In genomic region chr19:19900124-19900523, GRCh38 we compare ENCODE assay signal across 9 cellular contexts. TPM values are rescaled to one million over a fixed set of nuclear protein-coding genes. Genes with fewer than 3 reads are reported as not detected.
A peak's percentile ranks its signal among the peaks of the same experiment; 100 is the strongest.
DNase-seq lines count a peak whose midpoint lies in the region; ATAC-seq, FAIRE-seq and TF ChIP-seq lines count a peak whose summit lies in the region.
"Had no signal": no experiment of that assay in that cellular context is flagged by ENCODE, and none has a peak within 500 bp of the region (broad histone marks: within the 10 kb centered on the region; RNA-seq: fewer than 3 reads in every experiment).

No MANE protein-coding gene starts in this region.

- peak overlapping the region; percentile 93 for H2AFZ ChIP-seq in MM.1S (ENCODE audit: low read length)

- peak overlapping the region; percentile 72; the same call in 1 of the 2 replicates for H3K27ac ChIP-seq in MM.1S (ENCODE audit: low read length)
- H3K27ac ChIP-seq in adrenal gland: peak overlapping the region in 3 of 5 donors; percentile 76 to 88 (median 78)
- H3K27ac ChIP-seq in kidney (ENCODE audit: low read depth in 2 of 2, low read length in 2 of 2): peak overlapping the region; percentile 32 to 89
- H3K27ac ChIP-seq in testis: no peak overlapping the region
- H3K27ac ChIP-seq: A549 had no signal

- peaks cover 11% of the 10 kb centered on the region for H3F3A ChIP-seq in MM.1S (ENCODE audit: insufficient read depth, low read length)

- no peak for ATAC-seq in HG02571 (IDR thresholded peaks at IDR 0.05; ENCODE audit: unreplicated experiment)
- ATAC-seq: A549 had no signal

- no peak for FAIRE-seq in kidney (lab: Jason Lieb, UNC)
- FAIRE-seq: A549 had no signal

- H3K27me3 ChIP-seq in MM.1S (replicated peaks; ENCODE audit: insufficient read depth, low read length) (no peaks in the 10 kb centered on the region), adrenal gland (no peaks in the 10 kb centered on the region), testis (no peaks in the 10 kb centered on the region)

- H4K20me1 ChIP-seq in MM.1S (ENCODE audit: insufficient read depth, low read length): no peaks in the 10 kb centered on the region

- H3K4me1 ChIP-seq in MM.1S (ENCODE audit: low read length): no peaks in the 10 kb centered on the region
- no peaks in the 10 kb centered on the region for H3K4me1 ChIP-seq in adrenal gland (replicated peaks in 1 of 2)
- no peaks in the 10 kb centered on the region for H3K4me1 ChIP-seq in kidney (ENCODE audit: control insufficient read depth in 1 of 2, insufficient read depth in 1 of 2, low read depth in 1 of 2, low read length in 2 of 2)
- peaks cover 9% of the 10 kb centered on the region for H3K4me1 ChIP-seq in testis
- H3K4me1 ChIP-seq: A549 had no signal

- peak overlapping the region; percentile 93 for H3K4me3 ChIP-seq in MM.1S (ENCODE audit: low read length)
- H3K4me3 ChIP-seq in adrenal gland: peak overlapping the region in 2 of 4 donors; percentile 50 to 77
- peak overlapping the region; percentile 93 to 95 for H3K4me3 ChIP-seq in kidney (ENCODE audit: low read length in 2 of 2)
- peak overlapping the region; percentile 70 to 83 for H3K4me3 ChIP-seq in testis
- H3K4me3 ChIP-seq: A549 had no signal

- intact Hi-C loops in adrenal gland (cut with DNase I): no loop called here
- intact Hi-C loops in kidney (cut with DNase I): no loop called here
- intact Hi-C loops in testis (cut with DNase I; ENCODE audit: low total_unique reads): no loop called here

- no peaks in the 10 kb centered on the region for H3K9me3 ChIP-seq in MM.1S (replicated peaks; ENCODE audit: insufficient read depth, low read length)
- H3K9me3 ChIP-seq in adrenal gland (replicated peaks in 1 of 3): peaks cover 0 to 20% (median 0%) of the 10 kb centered on the region in 3 donors
- peaks cover 0 to 5% of the 10 kb centered on the region in 2 donors for H3K9me3 ChIP-seq in kidney (ENCODE audit: control insufficient read depth in 1 of 2, low read length in 2 of 2)
- H3K9me3 ChIP-seq in testis: no peaks in the 10 kb centered on the region

- H3K4me2 ChIP-seq in MM.1S (ENCODE audit: low read depth, low read length): peak overlapping the region; percentile 61
- H3K4me2 ChIP-seq: A549 had no signal

- 0 to 1% (median 0%) methylated on average over 5 of the region's 5 CpGs for WGBS in adrenal gland, 4 donors
- 2 to 3% methylated on average over 5 of the region's 5 CpGs for WGBS in testis, 2 donors

- peak; percentile 60 for DNase-seq in NCI-H1092 treated with DMSO at 0.1 percent for 48 hours (lab: John Stamatoyannopoulos, UW)
- DNase-seq in NCI-H1092 (lab: John Stamatoyannopoulos, UW): no peak
- DNase-seq in MM.1S: no peak
- DNase-seq in adrenal gland: no peak
- DNase-seq in kidney: no peak
- no peak for DNase-seq in testis
- no peak for DNase-seq in NCI-H446 treated with DMSO at 0.1 percent for 48 hours (lab: John Stamatoyannopoulos, UW)

- TF ChIP-seq POLR2A in adrenal gland (IDR thresholded peaks at IDR 0.05) (no peak), testis (IDR thresholded peaks at IDR 0.05) (no peak)

- no peak for TF ChIP-seq CTCF in MM.1S (IDR thresholded peaks at IDR 0.05; ENCODE audit: low read length)
- TF ChIP-seq CTCF in adrenal gland (IDR thresholded peaks at IDR 0.05): no peak
- no peak for TF ChIP-seq CTCF in kidney (IDR thresholded peaks at IDR 0.05; ENCODE audit: borderline replicate concordance, extremely low read depth, insufficient read depth)
- no peak for TF ChIP-seq CTCF in testis (IDR thresholded peaks at IDR 0.05)

- peaks cover 35% of the 10 kb centered on the region for H3K79me2 ChIP-seq in MM.1S (ENCODE audit: low read length)

- H3K9me2 ChIP-seq in MM.1S (replicated peaks; ENCODE audit: insufficient read depth, low read length): no peaks in the 10 kb centered on the region

- H3K36me3 ChIP-seq in MM.1S (replicated peaks; ENCODE audit: insufficient read depth, low read length) (no peaks in the 10 kb centered on the region), adrenal gland (replicated peaks in 1 of 2) (no peaks in the 10 kb centered on the region), kidney (ENCODE audit: control insufficient read depth in 1 of 2, insufficient read depth in 2 of 2, low read length in 2 of 2) (no peaks in the 10 kb centered on the region), testis (ENCODE audit: low read depth, missing control alignments) (no peaks in the 10 kb centered on the region)

- H3K9ac ChIP-seq in MM.1S (ENCODE audit: low read length) (peak overlapping the region; percentile 73; the same call in 1 of the 2 replicates), kidney (ENCODE audit: low read length in 2 of 2) (peak overlapping the region; percentile 64 to 79)

RNA-seq across cellular contexts. Expression of gene ZNF93, which starts 0.6 kb away (rescaled TPM):
- total RNA-seq in adrenal gland (1 to 10 TPM; 1.4 to 9.0 (median 2.8) TPM), kidney (4.5 TPM), testis (10 to 100 TPM; 10.7 to 14.1 TPM)
- polyA plus RNA-seq in adrenal gland (1 to 10 TPM; 1.6 to 4.4 (median 2.7) TPM), kidney (ENCODE audit: insufficient read depth, low read depth, low replicate concordance) (1.9 TPM), testis (ENCODE audit: insufficient read depth, low read depth, low replicate concordance) (4.9 TPM)
- polyA plus RNA-seq: A549 had no signal

RNA-seq across cellular contexts. Expression of gene ZNF253, which starts 34.4 kb away (rescaled TPM):
- 10 to 100 TPM in 6 of 8 donors, 1 to 10 TPM in 2; 8.4 to 19.5 (median 14.4) TPM for total RNA-seq in adrenal gland
- polyA plus RNA-seq in adrenal gland: 10 to 100 TPM in 1 of 3 donors, 1 to 10 TPM in 2; 2.7 to 19.7 (median 4.3) TPM
- total RNA-seq in kidney: 15.3 TPM
- polyA plus RNA-seq in kidney (ENCODE audit: insufficient read depth, low read depth, low replicate concordance): 5.4 TPM
- total RNA-seq in testis: 10 to 100 TPM; 10.2 to 15.3 TPM
- polyA plus RNA-seq in testis (ENCODE audit: insufficient read depth, low read depth, low replicate concordance): 4.1 TPM
- polyA plus RNA-seq: A549 had no signal

Comparison
In these comparisons a context has a peak if more than half of its experiments do, and no peak if none do; other contexts are left out.
1. H3K27ac ChIP-seq: peak in MM.1S (single experiment), adrenal gland (3 of 5) and kidney (2 of 2); none in testis (0 of 2).